ENCODE assay signal across 36 cellular contexts in genomic region chr11:75087319-75088055, GRCh38. TPM values are rescaled to one million over a fixed set of nuclear protein-coding genes. Genes with fewer than 3 reads are reported as not detected.
"Had no signal": no experiment of that assay in that cellular context is flagged by ENCODE, and none has a peak within 500 bp of the region (broad histone marks: within the 10 kb centered on the region; RNA-seq: fewer than 3 reads in every experiment).

No MANE protein-coding gene starts in this region.

- H3K4me3 Mint-ChIP-seq: activated CD4-positive, alpha-beta memory T cell treated with anti-CD3 and anti-CD28 coated beads for 36 hours; activated CD4-positive, alpha-beta T cell treated with anti-CD3 and anti-CD28 coated beads, Interleukin-2, amount 10 ng/mL, durations not matched to agents 24 days and 14 days; activated naive CD4-positive, alpha-beta T cell treated with anti-CD3 and anti-CD28 coated beads for 36 hours; activated naive CD8-positive, alpha-beta T cell treated with anti-CD3 and anti-CD28 coated beads for 36 hours; activated T-helper 1 cell treated with anti-CD3 and anti-CD28 coated beads, Interleukin-12 subunit alpha, Interleukin-12 subunit beta, Interleukin-2, Interleukin-4 antibody, amounts not matched to agents 30 ng/mL and 10 ng/mL and 1 ng/mL, durations not matched to agents 14 hours and 24 hours and 36 hours; brain; naive thymus-derived CD4-positive, alpha-beta T cell; stimulated activated memory B cell treated with anti-CD40 and anti-IgM and Interleukin-4, amounts not matched to agents 10 μg/mL and 1 μg/mL and 100 μg/mL, for 72 hours; stimulated activated naive CD8-positive, alpha-beta T cell treated with anti-CD3 and anti-CD28 coated beads, Interleukin-15, amount 100 ng/mL, for 72 hours had no signal

- DNase-seq: activated CD4-positive, alpha-beta memory T cell treated with anti-CD3 and anti-CD28 coated beads for 36 hours; activated CD4-positive, alpha-beta T cell treated with anti-CD3 and anti-CD28 coated beads, Interleukin-2, amount 10 ng/mL, durations not matched to agents 24 days and 14 days; activated CD4-positive, CD25-positive, alpha-beta regulatory T cell treated with anti-CD3 and anti-CD28 coated beads, Interleukin-2, amount 50 U/mL, for 72 hours; activated CD8-positive, alpha-beta memory T cell treated with anti-CD3 and anti-CD28 coated beads, Interleukin-2, amount 50 U/mL, for 4 hours; activated effector memory CD4-positive, alpha-beta T cell treated with anti-CD3 and anti-CD28 coated beads, Interleukin-2, amount 50 U/mL, for 16 hours; activated naive CD4-positive, alpha-beta T cell treated with anti-CD3 and anti-CD28 coated beads for 36 hours; activated naive CD8-positive, alpha-beta T cell treated with anti-CD3 and anti-CD28 coated beads for 36 hours; activated T-cell treated with anti-CD3 and anti-CD28 coated beads, Interleukin-2, amount 50 U/mL, for 1 hour; adrenal gland; aorta; heart right ventricle; midbrain; naive thymus-derived CD4-positive, alpha-beta T cell; ovary; retina; sigmoid colon; small intestine; stimulated activated CD4-positive, alpha-beta T cell treated with anti-CD3 and anti-CD28 coated beads, Interleukin-4, amount 100 ng/mL, for 4 hours; stimulated activated CD8-positive, alpha-beta memory T cell treated with anti-CD3 and anti-CD28 coated beads, Interleukin-4, amount 100 ng/mL, for 48 hours; stimulated activated naive CD8-positive, alpha-beta T cell treated with anti-CD3 and anti-CD28 coated beads, Interleukin-15, amount 100 ng/mL, for 72 hours; substantia nigra; T1000; upper lobe of right lung; WERI-Rb-1 had no signal

- H3K27ac Mint-ChIP-seq: activated CD4-positive, alpha-beta memory T cell treated with anti-CD3 and anti-CD28 coated beads for 36 hours; activated CD4-positive, alpha-beta T cell treated with anti-CD3 and anti-CD28 coated beads, Interleukin-2, amount 10 ng/mL, durations not matched to agents 24 days and 14 days; activated naive CD4-positive, alpha-beta T cell treated with anti-CD3 and anti-CD28 coated beads for 36 hours; activated naive CD8-positive, alpha-beta T cell treated with anti-CD3 and anti-CD28 coated beads for 36 hours; activated T-helper 1 cell treated with anti-CD3 and anti-CD28 coated beads, Interleukin-12 subunit alpha, Interleukin-12 subunit beta, Interleukin-2, Interleukin-4 antibody, amounts not matched to agents 30 ng/mL and 10 ng/mL and 1 ng/mL, durations not matched to agents 14 hours and 24 hours and 36 hours; brain; naive thymus-derived CD4-positive, alpha-beta T cell; stimulated activated memory B cell treated with anti-CD40 and anti-IgM and Interleukin-4, amounts not matched to agents 10 μg/mL and 1 μg/mL and 100 μg/mL, for 72 hours; stimulated activated naive CD8-positive, alpha-beta T cell treated with anti-CD3 and anti-CD28 coated beads, Interleukin-15, amount 100 ng/mL, for 72 hours had no signal

- H3K4me3 ChIP-seq: adrenal gland, esophagus muscularis mucosa, heart right ventricle, ovary, prostate gland, sigmoid colon, upper lobe of right lung had no signal

- ATAC-seq: foreskin keratinocyte; heart right ventricle; naive thymus-derived CD4-positive, alpha-beta T cell; stimulated activated memory B cell treated with anti-CD40 and anti-IgM and Interleukin-4, amounts not matched to agents 10 μg/mL and 1 μg/mL and 100 μg/mL, for 72 hours; stimulated activated naive CD8-positive, alpha-beta T cell treated with anti-CD3 and anti-CD28 coated beads, Interleukin-15, amount 100 ng/mL, for 72 hours; upper lobe of right lung had no signal

- H3K36me3 Mint-ChIP-seq: activated CD4-positive, alpha-beta memory T cell treated with anti-CD3 and anti-CD28 coated beads for 36 hours; activated naive CD8-positive, alpha-beta T cell treated with anti-CD3 and anti-CD28 coated beads for 36 hours; brain; stimulated activated memory B cell treated with anti-CD40 and anti-IgM and Interleukin-4, amounts not matched to agents 10 μg/mL and 1 μg/mL and 100 μg/mL, for 72 hours had no signal

- H3K4me1 Mint-ChIP-seq: activated CD4-positive, alpha-beta T cell treated with anti-CD3 and anti-CD28 coated beads, Interleukin-2, amount 10 ng/mL, durations not matched to agents 24 days and 14 days; activated naive CD8-positive, alpha-beta T cell treated with anti-CD3 and anti-CD28 coated beads for 36 hours; brain; stimulated activated memory B cell treated with anti-CD40 and anti-IgM and Interleukin-4, amounts not matched to agents 10 μg/mL and 1 μg/mL and 100 μg/mL, for 72 hours; stimulated activated naive CD8-positive, alpha-beta T cell treated with anti-CD3 and anti-CD28 coated beads, Interleukin-15, amount 100 ng/mL, for 72 hours had no signal

RNA-seq across cellular contexts. Expression of gene OR2AT4, which starts 9.2 kb away (rescaled TPM):
- total RNA-seq: activated CD4-positive, alpha-beta memory T cell treated with anti-CD3 and anti-CD28 coated beads for 36 hours; activated CD4-positive, alpha-beta T cell treated with anti-CD3 and anti-CD28 coated beads, Interleukin-2, amount 10 ng/mL, durations not matched to agents 24 days and 14 days; activated CD8-positive, alpha-beta memory T cell treated with anti-CD3 and anti-CD28 coated beads for 36 hours; activated naive CD4-positive, alpha-beta T cell treated with anti-CD3 and anti-CD28 coated beads for 36 hours; activated naive CD8-positive, alpha-beta T cell treated with anti-CD3 and anti-CD28 coated beads for 36 hours; activated T-helper 1 cell treated with anti-CD3 and anti-CD28 coated beads, Interleukin-12 subunit alpha, Interleukin-12 subunit beta, Interleukin-2, Interleukin-4 antibody, amounts not matched to agents 30 ng/mL and 10 ng/mL and 1 ng/mL, durations not matched to agents 14 hours and 24 hours and 36 hours; adrenal gland; aorta; cardiac septum; cerebellum; foreskin keratinocyte; glomerular endothelial cell; heart right ventricle; kidney epithelial cell; lower leg skin; naive thymus-derived CD4-positive, alpha-beta T cell; ovary; sigmoid colon; upper lobe of right lung had no signal
